ENCODE assay signal across 8 cellular contexts in genomic region chr17:59106463-59107305, GRCh38. TPM values are rescaled to one million over a fixed set of nuclear protein-coding genes. Genes with fewer than 3 reads are reported as not detected.
DNase-seq lines count a peak whose midpoint lies in the region; ATAC-seq and TF ChIP-seq lines count a peak whose summit lies in the region.

Gene TRIM37, minus strand, starts transcription at chr17:59106880. Its CDS starts 419 bp downstream, at chr17:59106461.

- H3K27me3 Mint-ChIP-seq in H9 (ENCODE audit: low read depth) (no peaks in the 10 kb centered on the region), nephron progenitor cell (ENCODE audit: low read depth, poor library complexity) (no peaks in the 10 kb centered on the region)
- no peaks in the 10 kb centered on the region for H3K27me3 Mint-ChIP-seq in stimulated activated naive CD8-positive, alpha-beta T cell treated with anti-CD3 and anti-CD28 coated beads, Interleukin-15, amount 100 ng/mL, for 72 hours

- H3K4me3 ChIP-seq in MG63 = peak within 1 kb of the TSS; percentile 96
- peak within 1 kb of the TSS; percentile 79 for H3K4me3 ChIP-seq in fibroblast of the aortic adventitia (ENCODE audit: low read depth, low read length)

- H2BK120ac ChIP-seq in H9 (ENCODE audit: low read depth, low read length, poor library complexity, severe bottlenecking) = no peak within 1 kb of the TSS

- H3K4me2 ChIP-seq in H9 (ENCODE audit: insufficient read depth, insufficient read length, low read length) = peak within 1 kb of the TSS; percentile 87

- DNase-seq in G401 (ENCODE audit: low spot score) (peak; percentile 97), H9 (peak; percentile 100), MG63 (peak; percentile 99), SHP77 treated with DMSO at 0.1 percent for 48 hours (lab: John Stamatoyannopoulos, UW) (peak; percentile 99), fibroblast of the aortic adventitia (ENCODE audit: low read depth) (peak; percentile 98), nephron progenitor cell (peak; percentile 99)
- peak; percentile 100 for DNase-seq in activated effector memory CD4-positive, alpha-beta T cell treated with anti-CD3 and anti-CD28 coated beads, Interleukin-2, amount 50 U/mL, for 16 hours
- DNase-seq in stimulated activated naive CD8-positive, alpha-beta T cell treated with anti-CD3 and anti-CD28 coated beads, Interleukin-15, amount 100 ng/mL, for 72 hours = peak; percentile 99 to 100

- H3K27ac Mint-ChIP-seq in H9 = peak within 1 kb of the TSS; percentile 93 to 96 (median 95)
- peak within 1 kb of the TSS; percentile 95 for H3K27ac Mint-ChIP-seq in nephron progenitor cell
- H3K27ac Mint-ChIP-seq in stimulated activated naive CD8-positive, alpha-beta T cell treated with anti-CD3 and anti-CD28 coated beads, Interleukin-15, amount 100 ng/mL, for 72 hours = peak within 1 kb of the TSS; percentile 99

- no CpG with 5 or more reads among the region's 89 CpGs for WGBS in H9 (ENCODE audit: extremely low coverage, insufficient read length, low lambda C conversion rate)

- no peaks in the 10 kb centered on the region for H3K9me3 ChIP-seq in H9 (ENCODE audit: control insufficient read depth, low read depth, low read length)
- H3K9me3 ChIP-seq in MG63 = no peaks in the 10 kb centered on the region

- H3K4ac ChIP-seq in H9 (ENCODE audit: low read depth, low read length) = no peak within 1 kb of the TSS

- H2BK5ac ChIP-seq in H9 (ENCODE audit: insufficient read length, low read length) = no peak within 1 kb of the TSS

- H3K9ac ChIP-seq in H9 (ENCODE audit: extremely low read depth, insufficient read length, low read length) = peak within 1 kb of the TSS; percentile 75

- H3T11ph ChIP-seq in H9 (ENCODE audit: low read length) = no peak within 1 kb of the TSS

- in situ Hi-C loops in G401 (cut with HindIII; ENCODE audit: low sequenced_read_pairs) = no loop called here

- H4K8ac ChIP-seq in H9 (replicated peaks; ENCODE audit: insufficient read length, low read depth, low read length) = no peak within 1 kb of the TSS

- H3K27me3 ChIP-seq in H9 (ENCODE audit: insufficient read depth, low read length) (no peaks in the 10 kb centered on the region), MG63 (no peaks in the 10 kb centered on the region)

- H2AFZ ChIP-seq in H9 (ENCODE audit: low read length) = no peak within 1 kb of the TSS

- no peak for TF ChIP-seq CTCF in H9 (conservative IDR thresholded peaks at IDR 0.05)
- TF ChIP-seq CTCF in fibroblast of the aortic adventitia (IDR thresholded peaks at IDR 0.05; ENCODE audit: insufficient read depth, low read length) = no peak
- TF ChIP-seq CTCF in nephron progenitor cell (IDR thresholded peaks at IDR 0.05) = no peak

- no peaks in the 10 kb centered on the region for H3K4me1 ChIP-seq in H9 (ENCODE audit: insufficient read depth, low read length)

- H3K79me2 ChIP-seq in H9 (ENCODE audit: insufficient read depth, low read length) = peaks cover 6% of the 10 kb centered on the region; the same call in 1 of the 2 replicates

- H4K20me1 ChIP-seq in H9 (ENCODE audit: control insufficient read depth, insufficient read depth, insufficient read length) = no peaks in the 10 kb centered on the region

- H3K36me3 ChIP-seq in MG63 = peaks cover 57% of the 10 kb centered on the region

- H3K4me1 Mint-ChIP-seq in H9 (peaks cover 9 to 12% of the 10 kb centered on the region in 2 experiments), nephron progenitor cell (peaks cover 25% of the 10 kb centered on the region)
- H3K4me1 Mint-ChIP-seq in stimulated activated naive CD8-positive, alpha-beta T cell treated with anti-CD3 and anti-CD28 coated beads, Interleukin-15, amount 100 ng/mL, for 72 hours = peaks cover 61% of the 10 kb centered on the region

- peak within 1 kb of the TSS; percentile 25 for H3K14ac ChIP-seq in H9 (ENCODE audit: insufficient read depth, low read length)

- no peak within 1 kb of the TSS for H3K56ac ChIP-seq in H9 (ENCODE audit: insufficient read length, low read depth, low read length)

- H2BK12ac ChIP-seq in H9 (ENCODE audit: insufficient read length, low read depth, low read length) = no peak within 1 kb of the TSS

- no peaks in the 10 kb centered on the region for H3K79me1 ChIP-seq in H9 (ENCODE audit: insufficient read depth, low read depth, low read length, poor library complexity, severe bottlenecking)

- H3K18ac ChIP-seq in H9 (ENCODE audit: insufficient read length, low read depth, low read length) = peak within 1 kb of the TSS; percentile 11

- peaks cover 19 to 31% (median 28%) of the 10 kb centered on the region in 3 experiments for H3K36me3 Mint-ChIP-seq in H9 (ENCODE audit: insufficient read depth in 1 of 3, low read depth in 3 of 3)
- peaks cover 34% of the 10 kb centered on the region for H3K36me3 Mint-ChIP-seq in nephron progenitor cell (ENCODE audit: low read depth)

- no peak within 1 kb of the TSS for H2BK15ac ChIP-seq in H9 (ENCODE audit: low read depth, low read length)

- H4K5ac ChIP-seq in H9 (ENCODE audit: insufficient read length, low read depth, low read length) = no peak within 1 kb of the TSS

- H4K91ac ChIP-seq in H9 (ENCODE audit: insufficient read length, low read depth, low read length) = no peak within 1 kb of the TSS

- peaks cover 4% of the 10 kb centered on the region for H3K23me2 ChIP-seq in H9 (ENCODE audit: insufficient read length, low read depth, low read length, poor library complexity, severe bottlenecking)

- peak within 1 kb of the TSS; percentile 98 to 99 for H3K4me3 Mint-ChIP-seq in H9
- H3K4me3 Mint-ChIP-seq in nephron progenitor cell = peak within 1 kb of the TSS; percentile 93
- H3K4me3 Mint-ChIP-seq in stimulated activated naive CD8-positive, alpha-beta T cell treated with anti-CD3 and anti-CD28 coated beads, Interleukin-15, amount 100 ng/mL, for 72 hours = peak within 1 kb of the TSS; percentile 96 to 100

- H3K27ac ChIP-seq in H9 (ENCODE audit: insufficient read length, low read depth, low read length) = peak within 1 kb of the TSS; percentile 35

- ATAC-seq in stimulated activated naive CD8-positive, alpha-beta T cell treated with anti-CD3 and anti-CD28 coated beads, Interleukin-15, amount 100 ng/mL, for 72 hours = peak; percentile 97

- no peak within 1 kb of the TSS for H2BK20ac ChIP-seq in H9 (ENCODE audit: low read depth, low read length, poor library complexity, severe bottlenecking)

- no peak within 1 kb of the TSS for H2AK5ac ChIP-seq in H9 (ENCODE audit: insufficient read length, low read length)

- no peak within 1 kb of the TSS for H3K23ac ChIP-seq in H9 (ENCODE audit: insufficient read length, low read depth, low read length)

- H3K9me3 Mint-ChIP-seq in H9 (no peaks in the 10 kb centered on the region), nephron progenitor cell (no peaks in the 10 kb centered on the region)
- no peaks in the 10 kb centered on the region for H3K9me3 Mint-ChIP-seq in stimulated activated naive CD8-positive, alpha-beta T cell treated with anti-CD3 and anti-CD28 coated beads, Interleukin-15, amount 100 ng/mL, for 72 hours

RNA-seq across cellular contexts. Expression of gene TRIM37, which starts in this region (rescaled TPM):
- total RNA-seq in G401 (2014; rRNA removed; shearing (Covaris generic)) = 34.1 and 36.6 TPM in 2 replicates
- 47.8 and 52.1 TPM in 2 replicates for total RNA-seq in H9 (2021)
- 9.1 and 10.6 TPM in 2 replicates for total RNA-seq in MG63 (2014; rRNA removed; shearing (Covaris generic); ENCODE audit: low replicate concordance)
- total RNA-seq in fibroblast of the aortic adventitia (ENCODE audit: low replicate concordance) = 42.0 and 45.5 TPM in 2 replicates

Comparison
In these comparisons a context has a peak if more than half of its experiments do, and no peak if none do; other contexts are left out.
1. Peak in every context shown above with its lines: DNase-seq, ATAC-seq, H3K4me3 ChIP-seq and H3K27ac ChIP-seq.